18 cellular contexts compared by ENCODE assay signal in genomic region chr10:35565602-35566061, GRCh38. TPM values are rescaled to one million over a fixed set of nuclear protein-coding genes. Genes with fewer than 3 reads are reported as not detected.
DNase-seq lines count a peak whose midpoint lies in the region; ATAC-seq and TF ChIP-seq lines count a peak whose summit lies in the region.
"Had no signal": no experiment of that assay in that cellular context is flagged by ENCODE, and none has a peak within 500 bp of the region (broad histone marks: within the 10 kb centered on the region; RNA-seq: fewer than 3 reads in every experiment).

No MANE protein-coding gene starts in this region.

- TF ChIP-seq POLR2A in gastrocnemius medialis (IDR thresholded peaks at IDR 0.05), result no peak

- DNase-seq in activated CD4-positive, alpha-beta T cell treated with anti-CD3 and anti-CD28 coated beads for 36 hours, result no peak
- DNase-seq in activated CD4-positive, alpha-beta T cell treated with anti-CD3 and anti-CD28 coated beads, Interleukin-2, amount 50 U/mL, for 48 hours, result no peak
- DNase-seq in cardiac fibroblast (ENCODE audit: low read depth in 2 of 2) (peak; percentile 30 to 35), right cardiac atrium (peak in 1 of 3 donors; percentile 31), gastrocnemius medialis (no peak)
- no peak for DNase-seq in naive thymus-derived CD4-positive, alpha-beta T cell
- DNase-seq in activated T-cell treated with anti-CD3 and anti-CD28 coated beads, Interleukin-2, amount 50 U/mL, for 1 hour, result no peak
- DNase-seq: activated naive CD8-positive, alpha-beta T cell treated with anti-CD3 and anti-CD28 coated beads, Interleukin-2, amount 50 U/mL, for 24 hours; Calu3; effector CD4-positive, alpha-beta T cell; foreskin melanocyte; nephron progenitor cell; WERI-Rb-1 had no signal

- H3K4me3 Mint-ChIP-seq in activated CD4-positive, alpha-beta T cell treated with anti-CD3 and anti-CD28 coated beads for 36 hours, result no peak overlapping the region
- H3K4me3 Mint-ChIP-seq in naive thymus-derived CD4-positive, alpha-beta T cell, result no peak overlapping the region
- H3K4me3 Mint-ChIP-seq: activated naive CD8-positive, alpha-beta T cell treated with anti-CD3 and anti-CD28 coated beads, Interleukin-2, amount 50 U/mL, for 24 hours; nephron progenitor cell had no signal

- in situ Hi-C loops in gastrocnemius medialis (cut with MboI; ENCODE audit: low sequenced_read_pairs in 4 of 4), result loop anchor here in 3 of 4 donors (5.0 to 25.0 kb wide), 5 partner anchors 228 to 453 kb away; partner anchors contain the start of gene CCNY (in 2 of the 3)

- POLR2A ChIA-PET in activated CD4-positive, alpha-beta T cell treated with anti-CD3 and anti-CD28 coated beads for 36 hours (lab: Charles Lee), result no interaction called here
- POLR2A ChIA-PET in naive thymus-derived CD4-positive, alpha-beta T cell (lab: Charles Lee), result no interaction called here

- H3K27ac ChIP-seq in right cardiac atrium (ENCODE audit: low read length) (peak overlapping the region; percentile 25), gastrocnemius medialis (peak overlapping the region; percentile 17 to 63 (median 40))
- H3K27ac ChIP-seq in naive thymus-derived CD4-positive, alpha-beta T cell (ENCODE audit: low read depth, low read length), result no peak overlapping the region
- H3K27ac ChIP-seq: A549, WERI-Rb-1 had no signal

- ATAC-seq in activated CD4-positive, alpha-beta T cell treated with anti-CD3 and anti-CD28 coated beads for 36 hours, result no peak
- ATAC-seq in right cardiac atrium (peak; percentile 42 to 61), gastrocnemius medialis (peak; percentile 59 to 64), GM19467 (IDR thresholded peaks at IDR 0.05; ENCODE audit: unreplicated experiment) (no peak)
- no peak for ATAC-seq in naive thymus-derived CD4-positive, alpha-beta T cell
- ATAC-seq: A549; activated naive CD8-positive, alpha-beta T cell treated with anti-CD3 and anti-CD28 coated beads, Interleukin-2, amount 50 U/mL, for 24 hours had no signal

- intact Hi-C loops in activated CD4-positive, alpha-beta T cell treated with anti-CD3 and anti-CD28 coated beads for 36 hours (cut with DNase I, micrococcal nuclease), result no loop called here
- intact Hi-C loops in right cardiac atrium (cut with DNase I) (loop anchor here in 1 of 4 donors (10.0 kb wide), 2 partner anchors 231 to 321 kb away; partner anchors contain the start of gene CCNY), gastrocnemius medialis (cut with DNase I; ENCODE audit: low total_unique reads) (loop anchor here (2.0 kb wide), 1 partner anchor 325 kb away; no protein-coding TSS in a partner anchor)
- intact Hi-C loops in naive thymus-derived CD4-positive, alpha-beta T cell (cut with micrococcal nuclease), result loop anchor here in 1 of 2 donors (10.0 kb wide), 2 partner anchors 221 to 321 kb away; no protein-coding TSS in a partner anchor

- H3K36me3 ChIP-seq in gastrocnemius medialis, result peaks cover 0 to 40% of the 10 kb centered on the region in 2 donors
- peaks cover 0 to 61% (median 4%) of the 10 kb centered on the region in 3 experiments for H3K36me3 ChIP-seq in naive thymus-derived CD4-positive, alpha-beta T cell (ENCODE audit: control insufficient read depth in 2 of 3, insufficient read depth in 3 of 3, low read length in 3 of 3)
- H3K36me3 ChIP-seq: WERI-Rb-1 had no signal

- H3K4me1 ChIP-seq in right cardiac atrium (ENCODE audit: control insufficient read depth, insufficient read depth, low read length), result peaks cover 15% of the 10 kb centered on the region
- peaks cover 28 to 34% of the 10 kb centered on the region in 2 donors for H3K4me1 ChIP-seq in gastrocnemius medialis
- no peaks in the 10 kb centered on the region for H3K4me1 ChIP-seq in naive thymus-derived CD4-positive, alpha-beta T cell (ENCODE audit: control insufficient read depth in 2 of 2, insufficient read depth in 2 of 2, low read length in 2 of 2)
- H3K4me1 ChIP-seq: A549 had no signal

- H3K9me3 ChIP-seq in right cardiac atrium (ENCODE audit: control insufficient read depth, low read length) (no peaks in the 10 kb centered on the region), gastrocnemius medialis (no peaks in the 10 kb centered on the region)
- no peaks in the 10 kb centered on the region for H3K9me3 ChIP-seq in naive thymus-derived CD4-positive, alpha-beta T cell (ENCODE audit: control insufficient read depth in 2 of 3, low read length in 3 of 3)
- H3K9me3 ChIP-seq: A549, thoracic aorta had no signal

- H3K27me3 Mint-ChIP-seq in activated CD4-positive, alpha-beta T cell treated with anti-CD3 and anti-CD28 coated beads for 36 hours, result no peaks in the 10 kb centered on the region
- no peaks in the 10 kb centered on the region for H3K27me3 Mint-ChIP-seq in naive thymus-derived CD4-positive, alpha-beta T cell
- H3K27me3 Mint-ChIP-seq: activated naive CD8-positive, alpha-beta T cell treated with anti-CD3 and anti-CD28 coated beads, Interleukin-2, amount 50 U/mL, for 24 hours had no signal

- CTCF ChIA-PET in activated CD4-positive, alpha-beta T cell treated with anti-CD3 and anti-CD28 coated beads for 36 hours (lab: Charles Lee), result interaction anchor here (0.7 kb wide), 1 partner anchor 36 kb away, joined by 3 read pairs; no protein-coding TSS in a partner anchor
- CTCF ChIA-PET in naive thymus-derived CD4-positive, alpha-beta T cell (lab: Charles Lee), result no interaction called here

- H3K27ac Mint-ChIP-seq in activated CD4-positive, alpha-beta T cell treated with anti-CD3 and anti-CD28 coated beads for 36 hours, result peak overlapping the region; percentile 13
- H3K27ac Mint-ChIP-seq in naive thymus-derived CD4-positive, alpha-beta T cell, result no peak overlapping the region
- H3K27ac Mint-ChIP-seq: activated naive CD8-positive, alpha-beta T cell treated with anti-CD3 and anti-CD28 coated beads, Interleukin-2, amount 50 U/mL, for 24 hours; nephron progenitor cell had no signal

- no peak for TF ChIP-seq CTCF in cardiac fibroblast (IDR thresholded peaks at IDR 0.05; ENCODE audit: low read depth, low read length)
- TF ChIP-seq CTCF in gastrocnemius medialis (IDR thresholded peaks at IDR 0.05 in 4 of 5, conservative IDR thresholded peaks at IDR 0.05 in 1 of 5), result peak in 1 of 5 experiments; percentile 16

- H3K27me3 ChIP-seq in right cardiac atrium (ENCODE audit: control insufficient read depth, insufficient read depth) (no peaks in the 10 kb centered on the region), gastrocnemius medialis (no peaks in the 10 kb centered on the region)
- H3K27me3 ChIP-seq in naive thymus-derived CD4-positive, alpha-beta T cell (ENCODE audit: control insufficient read depth in 2 of 2, insufficient read depth in 2 of 2, low read length in 2 of 2), result no peaks in the 10 kb centered on the region

- peaks cover 26% of the 10 kb centered on the region for H3K36me3 Mint-ChIP-seq in activated CD4-positive, alpha-beta T cell treated with anti-CD3 and anti-CD28 coated beads for 36 hours (ENCODE audit: low read depth)
- H3K36me3 Mint-ChIP-seq in naive thymus-derived CD4-positive, alpha-beta T cell, result peaks cover 12 to 58% (median 34%) of the 10 kb centered on the region in 5 donors

- no peaks in the 10 kb centered on the region for H3K4me1 Mint-ChIP-seq in activated CD4-positive, alpha-beta T cell treated with anti-CD3 and anti-CD28 coated beads for 36 hours
- H3K4me1 Mint-ChIP-seq in naive thymus-derived CD4-positive, alpha-beta T cell, result peaks cover 0 to 16% (median 5%) of the 10 kb centered on the region in 7 donors

- WGBS in right cardiac atrium, result 24% methylated on average over 8 of the region's 8 CpGs

- no peak overlapping the region for H3K4me3 ChIP-seq in cardiac fibroblast (replicated peaks in 1 of 2; ENCODE audit: low read depth in 2 of 2, low read length in 2 of 2)
- no peak overlapping the region for H3K4me3 ChIP-seq in right cardiac atrium (ENCODE audit: low read length)
- no peak overlapping the region for H3K4me3 ChIP-seq in gastrocnemius medialis
- no peak overlapping the region for H3K4me3 ChIP-seq in naive thymus-derived CD4-positive, alpha-beta T cell (ENCODE audit: low read length)
- H3K4me3 ChIP-seq: A549, skin epidermis, thoracic aorta had no signal

- no peaks in the 10 kb centered on the region for H3K9me3 Mint-ChIP-seq in activated CD4-positive, alpha-beta T cell treated with anti-CD3 and anti-CD28 coated beads for 36 hours (ENCODE audit: low read depth)
- H3K9me3 Mint-ChIP-seq in naive thymus-derived CD4-positive, alpha-beta T cell, result peaks cover 0 to 1% (median 0%) of the 10 kb centered on the region in 11 donors
- H3K9me3 Mint-ChIP-seq: activated naive CD8-positive, alpha-beta T cell treated with anti-CD3 and anti-CD28 coated beads, Interleukin-2, amount 50 U/mL, for 24 hours; nephron progenitor cell had no signal

RNA-seq across cellular contexts. Expression of gene GJD4, which starts 39.5 kb away (rescaled TPM):
- total RNA-seq in activated CD4-positive, alpha-beta T cell treated with anti-CD3 and anti-CD28 coated beads for 36 hours, result not detected
- total RNA-seq in right cardiac atrium (not detected), gastrocnemius medialis (not detected)
- not detected for polyA plus RNA-seq in right cardiac atrium
- total RNA-seq in naive thymus-derived CD4-positive, alpha-beta T cell, result not detected
- not detected for polyA plus RNA-seq in naive thymus-derived CD4-positive, alpha-beta T cell
- total RNA-seq: Calu3, kidney epithelial cell, thoracic aorta had no signal
- polyA plus RNA-seq: A549 had no signal

Comparison
In these comparisons a context has a peak if more than half of its experiments do, and no peak if none do; other contexts are left out.
1. ATAC-seq: peak in right cardiac atrium (2 of 2) and gastrocnemius medialis (2 of 2); none in activated CD4-positive, alpha-beta T cell treated with anti-CD3 and anti-CD28 coated beads for 36 hours (single experiment), naive thymus-derived CD4-positive, alpha-beta T cell (single experiment) and GM19467 (single experiment).
2. DNase-seq: peak in cardiac fibroblast (2 of 2); none in activated CD4-positive, alpha-beta T cell treated with anti-CD3 and anti-CD28 coated beads for 36 hours (single experiment), activated CD4-positive, alpha-beta T cell treated with anti-CD3 and anti-CD28 coated beads, Interleukin-2, amount 50 U/mL, for 48 hours (0 of 2), gastrocnemius medialis (0 of 2), naive thymus-derived CD4-positive, alpha-beta T cell (0 of 9) and activated T-cell treated with anti-CD3 and anti-CD28 coated beads, Interleukin-2, amount 50 U/mL, for 1 hour (single experiment).